8 cellular contexts compared by ENCODE assay signal in genomic region chr2:17719562-17720371, GRCh38. TPM values are rescaled to one million over a fixed set of nuclear protein-coding genes. Genes with fewer than 3 reads are reported as not detected.
DNase-seq lines count a peak whose midpoint lies in the region; ATAC-seq and TF ChIP-seq lines count a peak whose summit lies in the region.

No MANE protein-coding gene starts in this region.

- H3K9me3 Mint-ChIP-seq in activated T-cell treated with anti-CD3 and anti-CD28 coated beads, Interleukin-2, amount 50 U/mL, for 72 hours: no peaks in the 10 kb centered on the region
- H3K9me3 Mint-ChIP-seq in activated T-cell treated with anti-CD3 and anti-CD28 coated beads, Interleukin-2, amount 50 U/mL, for 24 hours: no peaks in the 10 kb centered on the region
- H3K9me3 Mint-ChIP-seq in type B pancreatic cell: no peaks in the 10 kb centered on the region
- no peaks in the 10 kb centered on the region for H3K9me3 Mint-ChIP-seq in activated CD4-positive, alpha-beta memory T cell treated with anti-CD3 and anti-CD28 coated beads for 36 hours

- TF ChIP-seq CTCF in type B pancreatic cell (conservative IDR thresholded peaks at IDR 0.05): peak; percentile 84

- H3K27ac Mint-ChIP-seq in activated T-cell treated with anti-CD3 and anti-CD28 coated beads, Interleukin-2, amount 50 U/mL, for 72 hours: peak overlapping the region; percentile 48
- H3K27ac Mint-ChIP-seq in activated T-cell treated with anti-CD3 and anti-CD28 coated beads, Interleukin-2, amount 50 U/mL, for 24 hours: no peak overlapping the region
- no peak overlapping the region for H3K27ac Mint-ChIP-seq in type B pancreatic cell
- no peak overlapping the region for H3K27ac Mint-ChIP-seq in activated CD4-positive, alpha-beta memory T cell treated with anti-CD3 and anti-CD28 coated beads for 36 hours

- no peaks in the 10 kb centered on the region for H3K27me3 Mint-ChIP-seq in activated T-cell treated with anti-CD3 and anti-CD28 coated beads, Interleukin-2, amount 50 U/mL, for 72 hours (ENCODE audit: low read depth)
- H3K27me3 Mint-ChIP-seq in activated T-cell treated with anti-CD3 and anti-CD28 coated beads, Interleukin-2, amount 50 U/mL, for 24 hours: no peaks in the 10 kb centered on the region
- no peaks in the 10 kb centered on the region for H3K27me3 Mint-ChIP-seq in type B pancreatic cell
- no peaks in the 10 kb centered on the region for H3K27me3 Mint-ChIP-seq in activated CD4-positive, alpha-beta memory T cell treated with anti-CD3 and anti-CD28 coated beads for 36 hours

- H3K4me1 Mint-ChIP-seq in activated T-cell treated with anti-CD3 and anti-CD28 coated beads, Interleukin-2, amount 50 U/mL, for 72 hours (ENCODE audit: low read depth): no peaks in the 10 kb centered on the region
- no peaks in the 10 kb centered on the region for H3K4me1 Mint-ChIP-seq in activated T-cell treated with anti-CD3 and anti-CD28 coated beads, Interleukin-2, amount 50 U/mL, for 24 hours (ENCODE audit: low read depth)
- H3K4me1 Mint-ChIP-seq in type B pancreatic cell (ENCODE audit: unreplicated experiment): no peaks in the 10 kb centered on the region
- H3K4me1 Mint-ChIP-seq in activated CD4-positive, alpha-beta memory T cell treated with anti-CD3 and anti-CD28 coated beads for 36 hours (ENCODE audit: low read depth): no peaks in the 10 kb centered on the region

- no peak overlapping the region for H3K4me3 Mint-ChIP-seq in activated T-cell treated with anti-CD3 and anti-CD28 coated beads, Interleukin-2, amount 50 U/mL, for 72 hours
- no peak overlapping the region for H3K4me3 Mint-ChIP-seq in activated T-cell treated with anti-CD3 and anti-CD28 coated beads, Interleukin-2, amount 50 U/mL, for 24 hours
- no peak overlapping the region for H3K4me3 Mint-ChIP-seq in type B pancreatic cell
- H3K4me3 Mint-ChIP-seq in activated CD4-positive, alpha-beta memory T cell treated with anti-CD3 and anti-CD28 coated beads for 36 hours: no peak overlapping the region

- intact Hi-C loops in activated CD4-positive, alpha-beta memory T cell treated with anti-CD3 and anti-CD28 coated beads for 36 hours (cut with micrococcal nuclease): loop anchor here (2.0 kb wide), 1 partner anchor 111 kb away; no protein-coding TSS in a partner anchor

- CTCF ChIA-PET in activated CD4-positive, alpha-beta memory T cell treated with anti-CD3 and anti-CD28 coated beads for 36 hours (lab: Charles Lee): interaction anchor here (0.7 to 2.6 kb wide), 19 partner anchors 8 to 657 kb away, joined by 3 to 9 read pairs (median 3); no protein-coding TSS in a partner anchor

- peaks cover 0 to 10% of the 10 kb centered on the region in 2 donors for H3K36me3 Mint-ChIP-seq in activated T-cell treated with anti-CD3 and anti-CD28 coated beads, Interleukin-2, amount 50 U/mL, for 72 hours (ENCODE audit: insufficient read depth in 2 of 2)
- peaks cover 58% of the 10 kb centered on the region for H3K36me3 Mint-ChIP-seq in activated T-cell treated with anti-CD3 and anti-CD28 coated beads, Interleukin-2, amount 50 U/mL, for 24 hours (ENCODE audit: low read depth)
- H3K36me3 Mint-ChIP-seq in type B pancreatic cell: no peaks in the 10 kb centered on the region
- H3K36me3 Mint-ChIP-seq in activated CD4-positive, alpha-beta memory T cell treated with anti-CD3 and anti-CD28 coated beads for 36 hours: peaks cover 29% of the 10 kb centered on the region

- POLR2A ChIA-PET in activated CD4-positive, alpha-beta memory T cell treated with anti-CD3 and anti-CD28 coated beads for 36 hours (lab: Charles Lee): no interaction called here

- DNase-seq in activated T-cell treated with anti-CD3 and anti-CD28 coated beads, Interleukin-2, amount 50 U/mL, for 72 hours: no peak
- DNase-seq in activated T-cell treated with anti-CD3 and anti-CD28 coated beads, Interleukin-2, amount 50 U/mL, for 24 hours: no peak
- DNase-seq in SK-N-DZ (ENCODE audit: low spot score) (peak; percentile 5), germinal center (ENCODE audit: low spot score) (peak; percentile 31), type B pancreatic cell (ENCODE audit: extremely low spot score, unreplicated experiment) (no peak)
- no peak for DNase-seq in activated CD4-positive, alpha-beta memory T cell treated with anti-CD3 and anti-CD28 coated beads for 36 hours
- DNase-seq in activated effector memory CD4-positive, alpha-beta T cell treated with anti-CD3 and anti-CD28 coated beads, Interleukin-2, amount 50 U/mL, for 16 hours: no peak

- ATAC-seq in activated T-cell treated with anti-CD3 and anti-CD28 coated beads, Interleukin-2, amount 50 U/mL, for 72 hours (replicated peaks in 1 of 2): no peak
- ATAC-seq in HG02798 (IDR thresholded peaks at IDR 0.05; ENCODE audit: poor library complexity, unreplicated experiment): peak; percentile 55

RNA-seq across cellular contexts. Expression of gene SMC6, which starts 33.8 kb away (rescaled TPM):
- 10 to 100 TPM; 25.1 to 31.0 TPM for total RNA-seq in activated T-cell treated with anti-CD3 and anti-CD28 coated beads, Interleukin-2, amount 50 U/mL, for 72 hours
- polyA plus RNA-seq in SK-N-DZ (2014; cell fraction: cytosol; rRNA removed): 20.6 and 27.3 TPM in 2 replicates
- 30.5 and 34.9 TPM in 2 replicates for polyA plus RNA-seq in SK-N-DZ (2014; cell fraction: nucleus; rRNA removed)
- 16.7 and 30.5 TPM in 2 replicates for total RNA-seq in type B pancreatic cell (ENCODE audit: low replicate concordance)
- total RNA-seq in activated CD4-positive, alpha-beta memory T cell treated with anti-CD3 and anti-CD28 coated beads for 36 hours: 10 to 100 TPM; 21.4 to 22.7 TPM

RNA-seq across cellular contexts. Expression of gene GEN1, which starts 34.2 kb away (rescaled TPM):
- total RNA-seq in activated T-cell treated with anti-CD3 and anti-CD28 coated beads, Interleukin-2, amount 50 U/mL, for 72 hours: 10 to 100 TPM; 33.1 to 35.2 TPM
- 16.0 and 30.4 TPM in 2 replicates for polyA plus RNA-seq in SK-N-DZ (2014; cell fraction: cytosol; rRNA removed)
- polyA plus RNA-seq in SK-N-DZ (2014; cell fraction: nucleus; rRNA removed): 50.3 and 61.7 TPM in 2 replicates
- total RNA-seq in type B pancreatic cell (ENCODE audit: low replicate concordance): 14.6 and 21.9 TPM in 2 replicates
- 10 to 100 TPM; 24.0 to 30.9 TPM for total RNA-seq in activated CD4-positive, alpha-beta memory T cell treated with anti-CD3 and anti-CD28 coated beads for 36 hours

Comparison
In these comparisons a context has a peak if more than half of its experiments do, and no peak if none do; other contexts are left out.
1. DNase-seq: peak in SK-N-DZ (single experiment) and germinal center (single experiment); none in activated T-cell treated with anti-CD3 and anti-CD28 coated beads, Interleukin-2, amount 50 U/mL, for 72 hours (0 of 2), activated T-cell treated with anti-CD3 and anti-CD28 coated beads, Interleukin-2, amount 50 U/mL, for 24 hours (single experiment), type B pancreatic cell (single experiment), activated CD4-positive, alpha-beta memory T cell treated with anti-CD3 and anti-CD28 coated beads for 36 hours (single experiment) and activated effector memory CD4-positive, alpha-beta T cell treated with anti-CD3 and anti-CD28 coated beads, Interleukin-2, amount 50 U/mL, for 16 hours (single experiment).